Comparison of ENCODE assay signal across 8 cellular contexts in the genomic region with DNA sequence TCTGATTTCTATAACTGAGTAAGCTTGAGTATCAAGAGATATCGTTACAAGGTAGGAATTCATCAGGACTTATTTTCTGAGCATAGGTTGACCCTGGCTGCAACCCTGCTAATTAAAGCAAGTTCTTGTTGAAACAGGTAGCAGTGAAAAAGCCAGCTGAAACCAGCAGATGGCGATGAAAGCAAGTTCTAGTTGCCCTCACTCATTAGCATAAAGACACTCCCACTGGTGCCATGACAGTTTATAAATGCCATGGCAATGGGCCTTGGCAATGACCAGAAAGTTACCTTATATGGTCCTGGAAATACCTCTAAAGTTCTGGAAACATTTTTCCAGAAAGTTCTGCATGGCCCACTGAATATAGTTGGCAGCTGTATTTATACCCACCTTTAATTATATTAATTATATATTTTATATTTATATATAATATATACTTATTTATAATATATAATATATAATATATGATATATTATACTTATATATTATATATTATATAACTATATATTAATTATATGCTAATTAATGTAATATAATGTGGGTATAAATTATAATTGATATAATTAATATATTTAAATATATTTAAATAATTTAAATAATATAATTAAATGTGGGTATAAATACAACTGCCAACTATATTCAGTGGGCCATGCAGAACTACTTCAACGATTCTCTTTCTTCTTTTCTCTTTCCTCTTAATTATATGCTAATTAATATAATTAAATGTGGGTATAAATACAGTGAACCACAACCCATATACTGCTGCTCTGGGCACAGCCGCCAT.
A peak's percentile ranks its signal among the peaks of the same experiment; 100 is the strongest.
DNase-seq lines count a peak whose midpoint lies in the region; ATAC-seq and TF ChIP-seq lines count a peak whose summit lies in the region.

No MANE protein-coding gene starts in this region.

- no peaks in the 10 kb centered on the region for H3K79me2 ChIP-seq in OCI-LY3 (ENCODE audit: low read length)

- H3K4me2 ChIP-seq in OCI-LY3 (ENCODE audit: low read length), result no peak overlapping the region

- H3K4me3 Mint-ChIP-seq in activated T-helper 1 cell treated with anti-CD3 and anti-CD28 coated beads, Interleukin-12 subunit alpha, Interleukin-12 subunit beta, Interleukin-2, Interleukin-4 antibody, amounts not matched to agents 30 ng/mL and 10 ng/mL and 1 ng/mL, durations not matched to agents 14 hours and 24 hours and 36 hours, result no peak overlapping the region

- H3K9ac ChIP-seq in OCI-LY3 (ENCODE audit: low read length), result no peak overlapping the region

- H3K36me3 Mint-ChIP-seq in activated T-helper 1 cell treated with anti-CD3 and anti-CD28 coated beads, Interleukin-12 subunit alpha, Interleukin-12 subunit beta, Interleukin-2, Interleukin-4 antibody, amounts not matched to agents 30 ng/mL and 10 ng/mL and 1 ng/mL, durations not matched to agents 14 hours and 24 hours and 36 hours (ENCODE audit: low read depth), result no peaks in the 10 kb centered on the region

- H3K4me1 ChIP-seq in OCI-LY3 (ENCODE audit: low read length) (no peaks in the 10 kb centered on the region), foreskin keratinocyte (no peaks in the 10 kb centered on the region)

- no peak overlapping the region for H3K27ac Mint-ChIP-seq in activated T-helper 1 cell treated with anti-CD3 and anti-CD28 coated beads, Interleukin-12 subunit alpha, Interleukin-12 subunit beta, Interleukin-2, Interleukin-4 antibody, amounts not matched to agents 30 ng/mL and 10 ng/mL and 1 ng/mL, durations not matched to agents 14 hours and 24 hours and 36 hours

- H3K27me3 ChIP-seq in OCI-LY3 (ENCODE audit: low read depth, low read length) (no peaks in the 10 kb centered on the region), foreskin keratinocyte (no peaks in the 10 kb centered on the region)

- no peaks in the 10 kb centered on the region for H3K9me3 ChIP-seq in OCI-LY3 (ENCODE audit: insufficient read depth, low read length)

- no peak overlapping the region for H3K27ac ChIP-seq in OCI-LY3 (ENCODE audit: low read length)
- H3K27ac ChIP-seq in foreskin keratinocyte, result no peak overlapping the region

- H3K27me3 Mint-ChIP-seq in activated T-helper 1 cell treated with anti-CD3 and anti-CD28 coated beads, Interleukin-12 subunit alpha, Interleukin-12 subunit beta, Interleukin-2, Interleukin-4 antibody, amounts not matched to agents 30 ng/mL and 10 ng/mL and 1 ng/mL, durations not matched to agents 14 hours and 24 hours and 36 hours (ENCODE audit: insufficient read depth), result no peaks in the 10 kb centered on the region

- peaks cover 5% of the 10 kb centered on the region for H3K9me3 Mint-ChIP-seq in activated T-helper 1 cell treated with anti-CD3 and anti-CD28 coated beads, Interleukin-12 subunit alpha, Interleukin-12 subunit beta, Interleukin-2, Interleukin-4 antibody, amounts not matched to agents 30 ng/mL and 10 ng/mL and 1 ng/mL, durations not matched to agents 14 hours and 24 hours and 36 hours

- TF ChIP-seq CTCF in OCI-LY3 (IDR thresholded peaks at IDR 0.05; ENCODE audit: low read depth, low read length) (peak; percentile 63), foreskin keratinocyte (conservative IDR thresholded peaks at IDR 0.05) (peak; percentile 37)

- DNase-seq in ACHN (peak; percentile 59), foreskin keratinocyte (peak; percentile 1 to 14), posterior vena cava (ENCODE audit: low spot score) (no peak), DMS79 (lab: John Stamatoyannopoulos, UW) (no peak)
- DNase-seq in activated T-helper 1 cell treated with anti-CD3 and anti-CD28 coated beads, Interleukin-12 subunit alpha, Interleukin-12 subunit beta, Interleukin-2, Interleukin-4 antibody, amounts not matched to agents 30 ng/mL and 10 ng/mL and 1 ng/mL, durations not matched to agents 14 hours and 24 hours and 36 hours (ENCODE audit: low spot score), result no peak

- peak; percentile 96 for ATAC-seq in GM18519 (IDR thresholded peaks at IDR 0.05; ENCODE audit: low FRiP score, unreplicated experiment)
- peak; percentile 78 for ATAC-seq in HG03439 (IDR thresholded peaks at IDR 0.05; ENCODE audit: unreplicated experiment)
- ATAC-seq in foreskin keratinocyte, result no peak

- in situ Hi-C loops in ACHN (cut with HindIII; ENCODE audit: low pct_ligation_motif_present, low pct_unique_long_range_greater_than_20kb, low sequenced_read_pairs), result no loop called here

- intact Hi-C loops in activated T-helper 1 cell treated with anti-CD3 and anti-CD28 coated beads, Interleukin-12 subunit alpha, Interleukin-12 subunit beta, Interleukin-2, Interleukin-4 antibody, amounts not matched to agents 30 ng/mL and 10 ng/mL and 1 ng/mL, durations not matched to agents 14 hours and 24 hours and 36 hours (cut with micrococcal nuclease), result no loop called here
- intact Hi-C loops in posterior vena cava (cut with DNase I), result no loop called here

- no peaks in the 10 kb centered on the region for H4K20me1 ChIP-seq in OCI-LY3 (ENCODE audit: insufficient read depth, low read length)

- no peaks in the 10 kb centered on the region for H3K4me1 Mint-ChIP-seq in activated T-helper 1 cell treated with anti-CD3 and anti-CD28 coated beads, Interleukin-12 subunit alpha, Interleukin-12 subunit beta, Interleukin-2, Interleukin-4 antibody, amounts not matched to agents 30 ng/mL and 10 ng/mL and 1 ng/mL, durations not matched to agents 14 hours and 24 hours and 36 hours (ENCODE audit: low read depth)

- H3K36me3 ChIP-seq in OCI-LY3 (replicated peaks; ENCODE audit: low read depth, low read length), result no peaks in the 10 kb centered on the region

- H3K4me3 ChIP-seq in OCI-LY3 (ENCODE audit: low read length), result no peak overlapping the region

- H2AFZ ChIP-seq in OCI-LY3 (ENCODE audit: low read depth, low read length), result peak overlapping the region; percentile 29; the same call in 1 of the 2 replicates

Comparison
In these comparisons a context has a peak if more than half of its experiments do, and no peak if none do; other contexts are left out.
1. DNase-seq: peak in ACHN (single experiment) and foreskin keratinocyte (2 of 2); none in activated T-helper 1 cell treated with anti-CD3 and anti-CD28 coated beads, Interleukin-12 subunit alpha, Interleukin-12 subunit beta, Interleukin-2, Interleukin-4 antibody, amounts not matched to agents 30 ng/mL and 10 ng/mL and 1 ng/mL, durations not matched to agents 14 hours and 24 hours and 36 hours (single experiment), posterior vena cava (single experiment) and DMS79 (single experiment).